23 cellular contexts compared by ENCODE assay signal in genomic region chr2:26510344-26510973, GRCh38. TPM values are rescaled to one million over a fixed set of nuclear protein-coding genes. Genes with fewer than 3 reads are reported as not detected.
"Had no signal": no experiment of that assay in that cellular context is flagged by ENCODE, and none has a peak within 500 bp of the region (broad histone marks: within the 10 kb centered on the region; RNA-seq: fewer than 3 reads in every experiment).

No MANE protein-coding gene starts in this region.

- H3K9me3 ChIP-seq: esophagus muscularis mucosa, gastroesophageal sphincter, heart left ventricle, left lung, lower lobe of right lung, mucosa of descending colon had no signal

- H3K27me3 ChIP-seq: dorsolateral prefrontal cortex, esophagus muscularis mucosa, hepatocyte, left lung had no signal

- H3K27ac Mint-ChIP-seq: immature natural killer cell, mesothelial cell of epicardium had no signal

- H3K79me2 ChIP-seq: hepatocyte had no signal

- H3K4me1 ChIP-seq: esophagus muscularis mucosa, foreskin keratinocyte, gastroesophageal sphincter, heart left ventricle, left lung, lower lobe of right lung had no signal

- H2AFZ ChIP-seq: hepatocyte had no signal

- H3K9me3 Mint-ChIP-seq: mesothelial cell of epicardium had no signal

- ATAC-seq: foreskin keratinocyte, gastroesophageal sphincter, left cardiac atrium, left lung, left ventricle myocardium superior, lower lobe of right lung, mucosa of descending colon had no signal

- H3K4me3 ChIP-seq: coronary artery, dorsolateral prefrontal cortex, esophagus muscularis mucosa, gastroesophageal sphincter, heart left ventricle, hepatocyte, left lung, lower lobe of right lung, mucosa of descending colon had no signal

- H3K36me3 Mint-ChIP-seq: immature natural killer cell, mesothelial cell of epicardium had no signal

- H3K36me3 ChIP-seq: esophagus muscularis mucosa, gastroesophageal sphincter, heart left ventricle, left lung, lower lobe of right lung had no signal

- H3K27ac ChIP-seq: coronary artery, dorsolateral prefrontal cortex, esophagus muscularis mucosa, foreskin keratinocyte, gastroesophageal sphincter, heart left ventricle, hepatocyte, left lung, lower lobe of right lung had no signal

- DNase-seq: dermis blood vessel endothelial cell; dorsolateral prefrontal cortex; effector CD4-positive, alpha-beta T cell; effector memory CD4-positive, alpha-beta T cell; foreskin keratinocyte; heart left ventricle; hypothalamus; immature natural killer cell; islet precursor cell; left cardiac atrium; left lung; lower lobe of right lung; mesenchymal stem cell; mucosa of descending colon had no signal

- H3K4me1 Mint-ChIP-seq: immature natural killer cell, mesothelial cell of epicardium had no signal

- H3K4me3 Mint-ChIP-seq: immature natural killer cell, mesothelial cell of epicardium had no signal

- H3K4me2 ChIP-seq: hepatocyte had no signal

RNA-seq across cellular contexts. Expression of gene OTOF, which starts 32.5 kb away (rescaled TPM):
- total RNA-seq: epithelial cell of proximal tubule, fibroblast of lung, foreskin keratinocyte, kidney epithelial cell, left ventricle myocardium superior had no signal
- polyA plus RNA-seq: fibroblast of lung, foreskin keratinocyte had no signal
